8 cellular contexts compared by ENCODE assay signal in genomic region chr7:155298834-155299538, GRCh38. TPM values are rescaled to one million over a fixed set of nuclear protein-coding genes. Genes with fewer than 3 reads are reported as not detected.
DNase-seq lines count a peak whose midpoint lies in the region; ATAC-seq and TF ChIP-seq lines count a peak whose summit lies in the region.

No MANE protein-coding gene starts in this region.

- peaks cover 40% of the 10 kb centered on the region for H3K4me1 Mint-ChIP-seq in T-helper 1 cell treated with Interleukin-12 subunit alpha and Interleukin-12 subunit beta and Interleukin-4 antibody, amounts not matched to agents 30 μg/mL and 1 μg/mL, for 36 hours (ENCODE audit: low read depth)
- H3K4me1 Mint-ChIP-seq in progenitor cell of endocrine pancreas (ENCODE audit: low read depth): peaks cover 30% of the 10 kb centered on the region

- H3K36me3 Mint-ChIP-seq in T-helper 1 cell treated with Interleukin-12 subunit alpha and Interleukin-12 subunit beta and Interleukin-4 antibody, amounts not matched to agents 30 μg/mL and 1 μg/mL, for 36 hours (ENCODE audit: low read depth): peaks cover 33% of the 10 kb centered on the region
- peaks cover 1% of the 10 kb centered on the region for H3K36me3 Mint-ChIP-seq in progenitor cell of endocrine pancreas (ENCODE audit: insufficient read depth)

- H3K27ac Mint-ChIP-seq in T-helper 1 cell treated with Interleukin-12 subunit alpha and Interleukin-12 subunit beta and Interleukin-4 antibody, amounts not matched to agents 30 μg/mL and 1 μg/mL, for 36 hours: peak overlapping the region; percentile 95
- peak overlapping the region; percentile 90 for H3K27ac Mint-ChIP-seq in progenitor cell of endocrine pancreas

- intact Hi-C loops in left ventricle myocardium superior (cut with micrococcal nuclease): no loop called here

- H3K27me3 Mint-ChIP-seq in T-helper 1 cell treated with Interleukin-12 subunit alpha and Interleukin-12 subunit beta and Interleukin-4 antibody, amounts not matched to agents 30 μg/mL and 1 μg/mL, for 36 hours (ENCODE audit: low read depth): no peaks in the 10 kb centered on the region
- peaks cover 3% of the 10 kb centered on the region for H3K27me3 Mint-ChIP-seq in progenitor cell of endocrine pancreas

- peak overlapping the region; percentile 89 for H3K4me3 Mint-ChIP-seq in T-helper 1 cell treated with Interleukin-12 subunit alpha and Interleukin-12 subunit beta and Interleukin-4 antibody, amounts not matched to agents 30 μg/mL and 1 μg/mL, for 36 hours
- peak overlapping the region; percentile 83 for H3K4me3 Mint-ChIP-seq in progenitor cell of endocrine pancreas (ENCODE audit: low read depth)

- TF ChIP-seq POLR2A in GM15510 (IDR thresholded peaks at IDR 0.05; ENCODE audit: borderline replicate concordance, extremely low read depth, insufficient read length): peak; percentile 71

- H3K9me3 Mint-ChIP-seq in T-helper 1 cell treated with Interleukin-12 subunit alpha and Interleukin-12 subunit beta and Interleukin-4 antibody, amounts not matched to agents 30 μg/mL and 1 μg/mL, for 36 hours: no peaks in the 10 kb centered on the region
- no peaks in the 10 kb centered on the region for H3K9me3 Mint-ChIP-seq in progenitor cell of endocrine pancreas (ENCODE audit: low read depth)

- H3K27ac ChIP-seq in angular gyrus (ENCODE audit: low read depth, low read length): peak overlapping the region; percentile 75

- peak; percentile 94 for DNase-seq in NCI-H1694 (lab: John Stamatoyannopoulos, UW)
- peak; percentile 95 for DNase-seq in left ventricle myocardium superior
- peak; percentile 66 for DNase-seq in progenitor cell of endocrine pancreas (ENCODE audit: low spot score, unreplicated experiment)
- DNase-seq in ureter (ENCODE audit: low spot score): peak; percentile 94

- TF ChIP-seq CTCF in progenitor cell of endocrine pancreas (IDR thresholded peaks at IDR 0.05; ENCODE audit: unreplicated experiment): no peak

- ATAC-seq in HG02884 (IDR thresholded peaks at IDR 0.05; ENCODE audit: unreplicated experiment) (peak; percentile 63), left ventricle myocardium superior (peak; percentile 87)

RNA-seq across cellular contexts. Expression of gene INSIG1, which starts 1.3 kb away (rescaled TPM):
- total RNA-seq in left ventricle myocardium superior: 8.7 TPM
- 28.9 and 31.8 TPM in 2 replicates for total RNA-seq in progenitor cell of endocrine pancreas
- 41.6 TPM for total RNA-seq in ureter

Comparison
In these comparisons a context has a peak if more than half of its experiments do, and no peak if none do; other contexts are left out.
1. Peak in every context shown above with its lines: DNase-seq, ATAC-seq and H3K27ac ChIP-seq.